1 cellular context compared by ENCODE assay signal in the genomic region with DNA sequence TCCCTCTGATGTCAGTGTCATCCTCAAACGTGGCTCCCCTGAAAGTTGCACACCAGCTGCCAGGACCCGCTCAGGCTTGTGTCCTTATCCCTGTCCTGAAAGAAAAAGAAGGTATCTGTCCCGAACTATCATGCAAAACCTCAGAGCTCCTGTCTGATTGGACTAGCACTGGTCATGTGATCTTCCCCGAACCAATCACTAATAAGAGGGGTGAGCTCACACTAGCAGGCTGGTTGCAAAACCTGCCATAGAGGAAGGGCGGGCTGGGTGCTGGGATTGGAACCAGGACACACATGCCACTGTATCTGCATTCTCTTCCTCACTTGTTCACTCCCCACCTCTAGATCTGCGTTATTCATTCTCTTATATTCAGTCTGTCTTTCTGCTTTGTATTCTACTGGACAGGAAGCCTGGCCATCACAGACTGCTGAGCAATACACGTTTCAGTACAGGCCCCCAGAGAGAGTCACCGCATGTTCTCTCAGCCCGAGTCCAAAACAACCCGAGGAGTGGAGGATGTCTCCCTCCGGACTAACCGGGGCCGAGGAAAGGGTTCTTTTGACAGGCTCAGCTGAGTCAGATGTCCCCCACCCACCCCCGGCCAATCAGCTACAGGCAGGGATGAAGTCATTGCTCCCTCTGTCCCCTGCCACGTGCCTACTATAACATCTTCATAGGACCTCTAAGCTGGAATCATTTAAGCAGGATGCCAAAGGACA.
A peak's percentile ranks its signal among the peaks of the same experiment; 100 is the strongest.
TF ChIP-seq lines count a peak whose summit lies in the region.

No MANE protein-coding gene starts in this region.

TF ChIP-seq in HEK293, 187 proteins besides CTCF, POLR2A, EP300 and RAD21 (continued from another document and continues in another):
- TF ChIP-seq, protein P1, sequence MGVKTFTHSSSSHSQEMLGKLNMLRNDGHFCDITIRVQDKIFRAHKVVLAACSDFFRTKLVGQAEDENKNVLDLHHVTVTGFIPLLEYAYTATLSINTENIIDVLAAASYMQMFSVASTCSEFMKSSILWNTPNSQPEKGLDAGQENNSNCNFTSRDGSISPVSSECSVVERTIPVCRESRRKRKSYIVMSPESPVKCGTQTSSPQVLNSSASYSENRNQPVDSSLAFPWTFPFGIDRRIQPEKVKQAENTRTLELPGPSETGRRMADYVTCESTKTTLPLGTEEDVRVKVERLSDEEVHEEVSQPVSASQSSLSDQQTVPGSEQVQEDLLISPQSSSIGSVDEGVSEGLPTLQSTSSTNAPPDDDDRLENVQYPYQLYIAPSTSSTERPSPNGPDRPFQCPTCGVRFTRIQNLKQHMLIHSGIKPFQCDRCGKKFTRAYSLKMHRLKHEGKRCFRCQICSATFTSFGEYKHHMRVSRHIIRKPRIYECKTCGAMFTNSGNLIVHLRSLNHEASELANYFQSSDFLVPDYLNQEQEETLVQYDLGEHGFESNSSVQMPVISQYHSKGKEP (tag by site-specific recombination; IDR thresholded peaks at IDR 0.05) = peak; percentile 64
- peak; percentile 92 for TF ChIP-seq ZNF24 (tag by site-specific recombination; IDR thresholded peaks at IDR 0.05)
- no peak for TF ChIP-seq SCRT1 (tag by site-specific recombination; IDR thresholded peaks at IDR 0.05; ENCODE audit: borderline replicate concordance)
- no peak for TF ChIP-seq ZNF211 (tag by site-specific recombination; IDR thresholded peaks at IDR 0.05; ENCODE audit: low read depth)
- TF ChIP-seq, protein P2, sequence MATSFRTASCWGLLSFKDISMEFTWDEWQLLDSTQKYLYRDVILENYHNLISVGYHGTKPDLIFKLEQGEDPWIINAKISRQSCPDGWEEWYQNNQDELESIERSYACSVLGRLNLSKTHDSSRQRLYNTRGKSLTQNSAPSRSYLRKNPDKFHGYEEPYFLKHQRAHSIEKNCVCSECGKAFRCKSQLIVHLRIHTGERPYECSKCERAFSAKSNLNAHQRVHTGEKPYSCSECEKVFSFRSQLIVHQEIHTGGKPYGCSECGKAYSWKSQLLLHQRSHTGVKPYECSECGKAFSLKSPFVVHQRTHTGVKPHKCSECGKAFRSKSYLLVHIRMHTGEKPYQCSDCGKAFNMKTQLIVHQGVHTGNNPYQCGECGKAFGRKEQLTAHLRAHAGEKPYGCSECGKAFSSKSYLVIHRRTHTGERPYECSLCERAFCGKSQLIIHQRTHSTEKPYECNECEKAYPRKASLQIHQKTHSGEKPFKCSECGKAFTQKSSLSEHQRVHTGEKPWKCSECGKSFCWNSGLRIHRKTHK (tag by site-specific recombination; IDR thresholded peaks at IDR 0.05) = no peak
- TF ChIP-seq ZNF561 (tag by site-specific recombination; IDR thresholded peaks at IDR 0.05; ENCODE audit: borderline replicate concordance) = peak; percentile 91
- TF ChIP-seq GLI4 (tag by site-specific recombination; IDR thresholded peaks at IDR 0.05) = no peak
- TF ChIP-seq, protein P3, sequence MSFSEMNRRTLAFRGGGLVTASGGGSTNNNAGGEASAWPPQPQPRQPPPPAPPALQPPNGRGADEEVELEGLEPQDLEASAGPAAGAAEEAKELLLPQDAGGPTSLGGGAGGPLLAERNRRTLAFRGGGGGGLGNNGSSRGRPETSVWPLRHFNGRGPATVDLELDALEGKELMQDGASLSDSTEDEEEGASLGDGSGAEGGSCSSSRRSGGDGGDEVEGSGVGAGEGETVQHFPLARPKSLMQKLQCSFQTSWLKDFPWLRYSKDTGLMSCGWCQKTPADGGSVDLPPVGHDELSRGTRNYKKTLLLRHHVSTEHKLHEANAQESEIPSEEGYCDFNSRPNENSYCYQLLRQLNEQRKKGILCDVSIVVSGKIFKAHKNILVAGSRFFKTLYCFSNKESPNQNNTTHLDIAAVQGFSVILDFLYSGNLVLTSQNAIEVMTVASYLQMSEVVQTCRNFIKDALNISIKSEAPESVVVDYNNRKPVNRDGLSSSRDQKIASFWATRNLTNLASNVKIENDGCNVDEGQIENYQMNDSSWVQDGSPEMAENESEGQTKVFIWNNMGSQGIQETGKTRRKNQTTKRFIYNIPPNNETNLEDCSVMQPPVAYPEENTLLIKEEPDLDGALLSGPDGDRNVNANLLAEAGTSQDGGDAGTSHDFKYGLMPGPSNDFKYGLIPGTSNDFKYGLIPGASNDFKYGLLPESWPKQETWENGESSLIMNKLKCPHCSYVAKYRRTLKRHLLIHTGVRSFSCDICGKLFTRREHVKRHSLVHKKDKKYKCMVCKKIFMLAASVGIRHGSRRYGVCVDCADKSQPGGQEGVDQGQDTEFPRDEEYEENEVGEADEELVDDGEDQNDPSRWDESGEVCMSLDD (tag by site-specific recombination; IDR thresholded peaks at IDR 0.05) = peak; percentile 84
- TF ChIP-seq SALL2 (tag by site-specific recombination; IDR thresholded peaks at IDR 0.05; ENCODE audit: borderline replicate concordance) = no peak
- TF ChIP-seq ZNF335 (tag by site-specific recombination; conservative IDR thresholded peaks at IDR 0.05) = peak; percentile 96
- TF ChIP-seq ZNF610 (tag by site-specific recombination; IDR thresholded peaks at IDR 0.05; ENCODE audit: borderline replicate concordance) = 0 out of 2 replicates have a peak, but pooled peaks have one; percentile 64
- TF ChIP-seq RBAK (tag by site-specific recombination; IDR thresholded peaks at IDR 0.05) = no peak
- no peak for TF ChIP-seq ZNF175 (tag by site-specific recombination; IDR thresholded peaks at IDR 0.05)
- TF ChIP-seq SETDB1 (IDR thresholded peaks at IDR 0.05; ENCODE audit: insufficient read length, low read length) = no peak
- no peak for TF ChIP-seq ZNF274 (IDR thresholded peaks at IDR 0.05; ENCODE audit: low read length)
- no peak for TF ChIP-seq ZNF274 (tag by site-specific recombination; IDR thresholded peaks at IDR 0.05; ENCODE audit: borderline replicate concordance)
- TF ChIP-seq ZNF658 (tag by site-specific recombination; IDR thresholded peaks at IDR 0.05) = no peak
- peak; percentile 54; the same call in 1 of the 2 replicates for TF ChIP-seq ZBTB48 (tag by site-specific recombination; IDR thresholded peaks at IDR 0.05)
- no peak for TF ChIP-seq ZNF23 (tag by site-specific recombination; IDR thresholded peaks at IDR 0.05; ENCODE audit: borderline replicate concordance)
- no peak for TF ChIP-seq YY2 (tag by site-specific recombination; IDR thresholded peaks at IDR 0.05)
- TF ChIP-seq WT1 (tag by site-specific recombination; IDR thresholded peaks at IDR 0.05) = peak; percentile 74
- TF ChIP-seq, protein P4, sequence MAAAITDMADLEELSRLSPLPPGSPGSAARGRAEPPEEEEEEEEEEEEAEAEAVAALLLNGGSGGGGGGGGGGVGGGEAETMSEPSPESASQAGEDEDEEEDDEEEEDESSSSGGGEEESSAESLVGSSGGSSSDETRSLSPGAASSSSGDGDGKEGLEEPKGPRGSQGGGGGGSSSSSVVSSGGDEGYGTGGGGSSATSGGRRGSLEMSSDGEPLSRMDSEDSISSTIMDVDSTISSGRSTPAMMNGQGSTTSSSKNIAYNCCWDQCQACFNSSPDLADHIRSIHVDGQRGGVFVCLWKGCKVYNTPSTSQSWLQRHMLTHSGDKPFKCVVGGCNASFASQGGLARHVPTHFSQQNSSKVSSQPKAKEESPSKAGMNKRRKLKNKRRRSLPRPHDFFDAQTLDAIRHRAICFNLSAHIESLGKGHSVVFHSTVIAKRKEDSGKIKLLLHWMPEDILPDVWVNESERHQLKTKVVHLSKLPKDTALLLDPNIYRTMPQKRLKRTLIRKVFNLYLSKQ (tag by site-specific recombination; IDR thresholded peaks at IDR 0.05; ENCODE audit: borderline replicate concordance) = no peak
- TF ChIP-seq ZNF114 (tag by site-specific recombination; IDR thresholded peaks at IDR 0.05) = no peak
- no peak for TF ChIP-seq ZNF112 (tag by site-specific recombination; IDR thresholded peaks at IDR 0.05)
- TF ChIP-seq ZNF391 (tag by site-specific recombination; IDR thresholded peaks at IDR 0.05; ENCODE audit: borderline replicate concordance, low read depth) = no peak; the same call in 1 of the 2 replicates
- TF ChIP-seq ZSCAN23 (tag by site-specific recombination; IDR thresholded peaks at IDR 0.05) = 0 out of 2 replicates have a peak, but pooled peaks have one; percentile 34
- no peak for TF ChIP-seq ZNF777 (tag by site-specific recombination; IDR thresholded peaks at IDR 0.05; ENCODE audit: borderline replicate concordance)
- peak; percentile 100 for TF ChIP-seq ZNF600 (tag by site-specific recombination; IDR thresholded peaks at IDR 0.05)
- no peak for TF ChIP-seq ZNF768 (tag by site-specific recombination; IDR thresholded peaks at IDR 0.05)
- no peak for TF ChIP-seq ZNF48 (tag by site-specific recombination; IDR thresholded peaks at IDR 0.05)
- no peak for TF ChIP-seq ZNF350 (tag by site-specific recombination; IDR thresholded peaks at IDR 0.05)
- no peak for TF ChIP-seq ZNF560 (tag by site-specific recombination; IDR thresholded peaks at IDR 0.05; ENCODE audit: borderline replicate concordance)
- TF ChIP-seq ZNF677 (tag by site-specific recombination; IDR thresholded peaks at IDR 0.05) = no peak
- no peak for TF ChIP-seq ZNF529 (tag by site-specific recombination; IDR thresholded peaks at IDR 0.05; ENCODE audit: insufficient replicate concordance)
- TF ChIP-seq ZEB2 (tag by site-specific recombination; IDR thresholded peaks at IDR 0.05) = peak; percentile 94
- no peak for TF ChIP-seq ZNF548 (tag by site-specific recombination; IDR thresholded peaks at IDR 0.05)
- TF ChIP-seq ZNF202 (tag by site-specific recombination; IDR thresholded peaks at IDR 0.05; ENCODE audit: borderline replicate concordance) = no peak
- no peak for TF ChIP-seq ZNF140 (tag by site-specific recombination; IDR thresholded peaks at IDR 0.05)
- TF ChIP-seq ZNF416 (tag by site-specific recombination; IDR thresholded peaks at IDR 0.05) = no peak
- TF ChIP-seq, protein P5, sequence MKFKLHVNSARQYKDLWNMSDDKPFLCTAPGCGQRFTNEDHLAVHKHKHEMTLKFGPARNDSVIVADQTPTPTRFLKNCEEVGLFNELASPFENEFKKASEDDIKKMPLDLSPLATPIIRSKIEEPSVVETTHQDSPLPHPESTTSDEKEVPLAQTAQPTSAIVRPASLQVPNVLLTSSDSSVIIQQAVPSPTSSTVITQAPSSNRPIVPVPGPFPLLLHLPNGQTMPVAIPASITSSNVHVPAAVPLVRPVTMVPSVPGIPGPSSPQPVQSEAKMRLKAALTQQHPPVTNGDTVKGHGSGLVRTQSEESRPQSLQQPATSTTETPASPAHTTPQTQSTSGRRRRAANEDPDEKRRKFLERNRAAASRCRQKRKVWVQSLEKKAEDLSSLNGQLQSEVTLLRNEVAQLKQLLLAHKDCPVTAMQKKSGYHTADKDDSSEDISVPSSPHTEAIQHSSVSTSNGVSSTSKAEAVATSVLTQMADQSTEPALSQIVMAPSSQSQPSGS (tag by site-specific recombination; IDR thresholded peaks at IDR 0.05; ENCODE audit: low read depth) = peak; percentile 83
- no peak for TF ChIP-seq ZNF521 (tag by site-specific recombination; IDR thresholded peaks at IDR 0.05)
- TF ChIP-seq, protein P6, sequence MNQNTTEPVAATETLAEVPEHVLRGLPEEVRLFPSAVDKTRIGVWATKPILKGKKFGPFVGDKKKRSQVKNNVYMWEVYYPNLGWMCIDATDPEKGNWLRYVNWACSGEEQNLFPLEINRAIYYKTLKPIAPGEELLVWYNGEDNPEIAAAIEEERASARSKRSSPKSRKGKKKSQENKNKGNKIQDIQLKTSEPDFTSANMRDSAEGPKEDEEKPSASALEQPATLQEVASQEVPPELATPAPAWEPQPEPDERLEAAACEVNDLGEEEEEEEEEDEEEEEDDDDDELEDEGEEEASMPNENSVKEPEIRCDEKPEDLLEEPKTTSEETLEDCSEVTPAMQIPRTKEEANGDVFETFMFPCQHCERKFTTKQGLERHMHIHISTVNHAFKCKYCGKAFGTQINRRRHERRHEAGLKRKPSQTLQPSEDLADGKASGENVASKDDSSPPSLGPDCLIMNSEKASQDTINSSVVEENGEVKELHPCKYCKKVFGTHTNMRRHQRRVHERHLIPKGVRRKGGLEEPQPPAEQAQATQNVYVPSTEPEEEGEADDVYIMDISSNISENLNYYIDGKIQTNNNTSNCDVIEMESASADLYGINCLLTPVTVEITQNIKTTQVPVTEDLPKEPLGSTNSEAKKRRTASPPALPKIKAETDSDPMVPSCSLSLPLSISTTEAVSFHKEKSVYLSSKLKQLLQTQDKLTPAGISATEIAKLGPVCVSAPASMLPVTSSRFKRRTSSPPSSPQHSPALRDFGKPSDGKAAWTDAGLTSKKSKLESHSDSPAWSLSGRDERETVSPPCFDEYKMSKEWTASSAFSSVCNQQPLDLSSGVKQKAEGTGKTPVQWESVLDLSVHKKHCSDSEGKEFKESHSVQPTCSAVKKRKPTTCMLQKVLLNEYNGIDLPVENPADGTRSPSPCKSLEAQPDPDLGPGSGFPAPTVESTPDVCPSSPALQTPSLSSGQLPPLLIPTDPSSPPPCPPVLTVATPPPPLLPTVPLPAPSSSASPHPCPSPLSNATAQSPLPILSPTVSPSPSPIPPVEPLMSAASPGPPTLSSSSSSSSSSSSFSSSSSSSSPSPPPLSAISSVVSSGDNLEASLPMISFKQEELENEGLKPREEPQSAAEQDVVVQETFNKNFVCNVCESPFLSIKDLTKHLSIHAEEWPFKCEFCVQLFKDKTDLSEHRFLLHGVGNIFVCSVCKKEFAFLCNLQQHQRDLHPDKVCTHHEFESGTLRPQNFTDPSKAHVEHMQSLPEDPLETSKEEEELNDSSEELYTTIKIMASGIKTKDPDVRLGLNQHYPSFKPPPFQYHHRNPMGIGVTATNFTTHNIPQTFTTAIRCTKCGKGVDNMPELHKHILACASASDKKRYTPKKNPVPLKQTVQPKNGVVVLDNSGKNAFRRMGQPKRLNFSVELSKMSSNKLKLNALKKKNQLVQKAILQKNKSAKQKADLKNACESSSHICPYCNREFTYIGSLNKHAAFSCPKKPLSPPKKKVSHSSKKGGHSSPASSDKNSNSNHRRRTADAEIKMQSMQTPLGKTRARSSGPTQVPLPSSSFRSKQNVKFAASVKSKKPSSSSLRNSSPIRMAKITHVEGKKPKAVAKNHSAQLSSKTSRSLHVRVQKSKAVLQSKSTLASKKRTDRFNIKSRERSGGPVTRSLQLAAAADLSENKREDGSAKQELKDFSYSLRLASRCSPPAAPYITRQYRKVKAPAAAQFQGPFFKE (tag by site-specific recombination; IDR thresholded peaks at IDR 0.05; ENCODE audit: borderline replicate concordance) = no peak
- TF ChIP-seq ZFP41 (tag by site-specific recombination; IDR thresholded peaks at IDR 0.05; ENCODE audit: borderline replicate concordance) = no peak
- TF ChIP-seq, protein P7, sequence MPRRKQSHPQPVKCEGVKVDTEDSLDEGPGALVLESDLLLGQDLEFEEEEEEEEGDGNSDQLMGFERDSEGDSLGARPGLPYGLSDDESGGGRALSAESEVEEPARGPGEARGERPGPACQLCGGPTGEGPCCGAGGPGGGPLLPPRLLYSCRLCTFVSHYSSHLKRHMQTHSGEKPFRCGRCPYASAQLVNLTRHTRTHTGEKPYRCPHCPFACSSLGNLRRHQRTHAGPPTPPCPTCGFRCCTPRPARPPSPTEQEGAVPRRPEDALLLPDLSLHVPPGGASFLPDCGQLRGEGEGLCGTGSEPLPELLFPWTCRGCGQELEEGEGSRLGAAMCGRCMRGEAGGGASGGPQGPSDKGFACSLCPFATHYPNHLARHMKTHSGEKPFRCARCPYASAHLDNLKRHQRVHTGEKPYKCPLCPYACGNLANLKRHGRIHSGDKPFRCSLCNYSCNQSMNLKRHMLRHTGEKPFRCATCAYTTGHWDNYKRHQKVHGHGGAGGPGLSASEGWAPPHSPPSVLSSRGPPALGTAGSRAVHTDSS (tag by site-specific recombination; IDR thresholded peaks at IDR 0.05) = peak; percentile 68
- TF ChIP-seq REPIN1 (tag by site-specific recombination; IDR thresholded peaks at IDR 0.05; ENCODE audit: low read depth) = peak; percentile 89
- 0 out of 2 replicates have a peak, but pooled peaks have one; percentile 47 for TF ChIP-seq ZNF239 (tag by site-specific recombination; IDR thresholded peaks at IDR 0.05)
- peak; percentile 76 for TF ChIP-seq ZNF843 (tag by site-specific recombination; IDR thresholded peaks at IDR 0.05)
